In genomic region chr18:63741769-63742168, GRCh38 we compare ENCODE assay signal across 1 cellular context.
TF ChIP-seq lines count a peak whose summit lies in the region.

No MANE protein-coding gene starts in this region.

TF ChIP-seq in liver, 16 proteins besides CTCF, POLR2A, EP300 and RAD21 (continued from another document):
- TF ChIP-seq MAX (IDR thresholded peaks at IDR 0.05), result no peak
- TF ChIP-seq REST (IDR thresholded peaks at IDR 0.05), result no peak
- no peak for TF ChIP-seq HNF4A (conservative IDR thresholded peaks at IDR 0.05)
- TF ChIP-seq SP1 (IDR thresholded peaks at IDR 0.05), result no peak
- TF ChIP-seq NR2F2 (IDR thresholded peaks at IDR 0.05), result no peak
- TF ChIP-seq ATF3 (IDR thresholded peaks at IDR 0.05), result no peak
